Comparison of ENCODE assay signal across 9 cellular contexts in the genomic region with DNA sequence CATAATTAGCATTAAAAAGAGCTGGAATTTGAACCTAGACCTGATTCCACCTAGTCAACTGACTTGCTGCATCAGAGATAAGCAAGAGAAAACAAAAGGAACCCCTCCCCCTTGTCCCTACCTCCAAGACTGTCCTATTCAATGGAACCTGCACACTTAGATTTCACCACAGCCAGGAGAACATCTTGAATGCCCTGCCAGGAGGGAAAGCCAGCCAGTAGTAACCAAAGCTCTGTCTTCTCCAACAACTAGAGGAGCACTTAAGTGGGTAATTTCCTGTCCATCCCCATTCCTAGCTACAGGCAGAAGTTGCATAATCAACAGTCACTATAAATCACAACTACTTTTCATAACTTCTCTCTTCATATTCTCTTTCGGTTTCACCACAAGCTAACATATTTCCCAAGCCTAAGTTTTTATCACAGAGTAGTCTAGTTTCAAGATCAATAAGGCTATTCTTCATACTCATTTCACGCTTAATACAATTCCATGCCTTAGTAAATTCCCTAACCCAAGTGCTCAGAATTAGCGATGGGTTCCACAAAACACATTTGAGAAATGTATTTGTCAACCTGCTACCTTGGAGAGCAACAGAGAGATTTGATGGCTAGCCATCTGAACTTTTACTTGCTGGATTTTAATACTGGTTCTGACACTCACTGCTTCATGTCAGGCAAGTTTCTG. TPM values are rescaled to one million over a fixed set of nuclear protein-coding genes. Genes with fewer than 3 reads are reported as not detected.
DNase-seq lines count a peak whose midpoint lies in the region; ATAC-seq and TF ChIP-seq lines count a peak whose summit lies in the region.
"Had no signal": no experiment of that assay in that cellular context is flagged by ENCODE, and none has a peak within 500 bp of the region (broad histone marks: within the 10 kb centered on the region; RNA-seq: fewer than 3 reads in every experiment).

No MANE protein-coding gene starts in this region.

- H3K36me3 ChIP-seq in adipocyte (ENCODE audit: control insufficient read depth, insufficient read depth, low read length, severe bottlenecking) (no peaks in the 10 kb centered on the region), heart left ventricle (no peaks in the 10 kb centered on the region)

- no peak overlapping the region for H3K9ac ChIP-seq in adipocyte (ENCODE audit: low read length)

- H3K4me1 ChIP-seq in adipocyte (ENCODE audit: control insufficient read depth, insufficient read depth, low read length) (peaks cover 29% of the 10 kb centered on the region), heart left ventricle (peaks cover 0 to 59% (median 18%) of the 10 kb centered on the region in 12 donors)

- intact Hi-C loops in heart left ventricle (cut with DNase I): loop anchor here in 3 of 10 donors (2.0 to 10.0 kb wide), 5 partner anchors 65 to 383 kb away; no protein-coding TSS in a partner anchor

- H3K27me3 Mint-ChIP-seq in mesothelial cell of epicardium (ENCODE audit: low read depth): no peaks in the 10 kb centered on the region

- in situ Hi-C loops in KBM-7 (cut with MboI; ENCODE audit: low pct_unique_long_range_greater_than_20kb, low sequenced_read_pairs): no loop called here

- WGBS in heart left ventricle, 4 donors: 83 to 89% (median 87%) methylated on average over 3 of the region's 3 CpGs

- H3K9me3 ChIP-seq in adipocyte (ENCODE audit: control insufficient read depth, low read length) (peaks cover 4% of the 10 kb centered on the region), heart left ventricle (peaks cover 0 to 8% (median 0%) of the 10 kb centered on the region in 12 donors)

- TF ChIP-seq POLR2A in heart left ventricle (IDR thresholded peaks at IDR 0.05): no peak

- no peak for ATAC-seq in heart left ventricle

- H3K27ac ChIP-seq in heart left ventricle: peak overlapping the region in 1 of 12 donors; percentile 85

- TF ChIP-seq CTCF in mesothelial cell of epicardium (IDR thresholded peaks at IDR 0.05; ENCODE audit: unreplicated experiment) (no peak), heart left ventricle (IDR thresholded peaks at IDR 0.05) (no peak)

- H3K4me1 Mint-ChIP-seq in mesothelial cell of epicardium: peaks cover 40% of the 10 kb centered on the region

- H3K27ac Mint-ChIP-seq in mesothelial cell of epicardium: no peak overlapping the region

- H3K4me3 ChIP-seq in adipocyte (ENCODE audit: low read length) (peak overlapping the region; percentile 87), heart left ventricle (peak overlapping the region in 5 of 12 donors; percentile 67 to 94 (median 79))

- H3K27me3 ChIP-seq in adipocyte (replicated peaks; ENCODE audit: control insufficient read depth, insufficient read depth, low read length): no peaks in the 10 kb centered on the region
- H3K27me3 ChIP-seq in heart left ventricle: no peaks in the 10 kb centered on the region

- peak; percentile 32 for DNase-seq in DMS53 (lab: John Stamatoyannopoulos, UW)
- DNase-seq in KBM-7: peak; percentile 76
- DNase-seq in adipocyte (ENCODE audit: low read depth): peak; percentile 48
- DNase-seq in mesothelial cell of epicardium (ENCODE audit: low spot score in 2 of 2, unreplicated experiment in 2 of 2): no peak
- DNase-seq in heart left ventricle: no peak
- no peak for DNase-seq in RPMI8226
- no peak for DNase-seq in activated CD4-positive, alpha-beta T cell treated with anti-CD3 and anti-CD28 coated beads, Interleukin-2, amount 50 U/mL, for 48 hours
- DNase-seq in kidney glomerular epithelial cell (lab: John Stamatoyannopoulos, UW): no peak
- DNase-seq: stimulated activated CD4-positive, alpha-beta T cell treated with anti-CD3 and anti-CD28 coated beads, Interleukin-4, amount 100 ng/mL, for 4 hours had no signal

- peak overlapping the region; percentile 21 for H3K4me3 Mint-ChIP-seq in mesothelial cell of epicardium

- peaks cover 5% of the 10 kb centered on the region for H3K36me3 Mint-ChIP-seq in mesothelial cell of epicardium

- peaks cover 4% of the 10 kb centered on the region for H3K9me3 Mint-ChIP-seq in mesothelial cell of epicardium

RNA-seq across cellular contexts. Expression of a gene that starts 2.2 kb away (rescaled TPM):
- total RNA-seq in mesothelial cell of epicardium (23.4 to 23.9 TPM (median 23.8 TPM) in 3 replicates), heart left ventricle (10 to 100 TPM; 10.6 to 24.0 (median 15.7) TPM)
- polyA plus RNA-seq in heart left ventricle: 10 to 100 TPM in 1 of 2 donors, 1 to 10 TPM in 1; 9.8 to 14.7 TPM

Comparison
In these comparisons a context has a peak if more than half of its experiments do, and no peak if none do; other contexts are left out.
1. DNase-seq: peak in DMS53 (single experiment), KBM-7 (single experiment) and adipocyte (single experiment); none in mesothelial cell of epicardium (0 of 2), heart left ventricle (0 of 5), RPMI8226 (single experiment), activated CD4-positive, alpha-beta T cell treated with anti-CD3 and anti-CD28 coated beads, Interleukin-2, amount 50 U/mL, for 48 hours (0 of 2) and kidney glomerular epithelial cell (single experiment).